ENCODE assay signal across 8 cellular contexts in genomic region chr1:45569962-45570581, GRCh38. TPM values are rescaled to one million over a fixed set of nuclear protein-coding genes. Genes with fewer than 3 reads are reported as not detected.
DNase-seq lines count a peak whose midpoint lies in the region; ATAC-seq, FAIRE-seq and TF ChIP-seq lines count a peak whose summit lies in the region.

No MANE protein-coding gene starts in this region.

- no peak overlapping the region for H3K9ac ChIP-seq in endothelial cell of umbilical vein (replicated peaks; ENCODE audit: extremely low read depth, insufficient read depth, low read length)

- no peaks in the 10 kb centered on the region for H3K27me3 ChIP-seq in endothelial cell of umbilical vein (ENCODE audit: control insufficient read depth in 2 of 2, insufficient read depth in 2 of 2, low read length in 2 of 2)

- POLR2A ChIA-PET in endothelial cell of umbilical vein (lab: Charles Lee), result interaction anchor here (1.2 to 6.6 kb wide), 2 partner anchors 49 to 51 kb away, joined by 3 to 49 read pairs; partner anchors contain the start of gene PRDX1

- TF ChIP-seq CTCF in GM12864 (IDR thresholded peaks at IDR 0.05; ENCODE audit: low read depth, low read length, missing control alignments), result peak; percentile 99
- peak; percentile 89 to 95 for TF ChIP-seq CTCF in endothelial cell of umbilical vein (IDR thresholded peaks at IDR 0.05; ENCODE audit: extremely low read depth in 1 of 2, insufficient read depth in 1 of 2, low read depth in 1 of 2, low read length in 2 of 2)

- H3K4me3 Mint-ChIP-seq in activated CD8-positive, alpha-beta memory T cell treated with anti-CD3 and anti-CD28 coated beads, Interleukin-2, amount 10 ng/mL, durations not matched to agents 7 days and 5 days, result no peak overlapping the region

- no peak for TF ChIP-seq POLR2A in endothelial cell of umbilical vein (IDR thresholded peaks at IDR 0.05; ENCODE audit: low read depth, low read length)

- H3K9me1 ChIP-seq in endothelial cell of umbilical vein (replicated peaks; ENCODE audit: control insufficient read depth, extremely low read depth, insufficient read depth, low read length), result no peaks in the 10 kb centered on the region

- H3K4me1 ChIP-seq in endothelial cell of umbilical vein (ENCODE audit: control insufficient read depth, extremely low read depth, insufficient read depth, low read length), result no peaks in the 10 kb centered on the region

- FAIRE-seq in endothelial cell of umbilical vein (lab: Jason Lieb, UNC), result peak; percentile 93

- intact Hi-C loops in endothelial cell of umbilical vein (cut with micrococcal nuclease), result loop anchor here (1.0 to 2.0 kb wide), 4 partner anchors 49 to 556 kb away; partner anchors contain the start of gene PRDX1

- H3K27ac ChIP-seq in endothelial cell of umbilical vein (ENCODE audit: insufficient read depth, low read depth, low read length), result no peak overlapping the region

- peak; percentile 95 for ATAC-seq in activated CD8-positive, alpha-beta memory T cell treated with anti-CD3 and anti-CD28 coated beads, Interleukin-2, amount 10 ng/mL, durations not matched to agents 7 days and 5 days

- H3K4me1 Mint-ChIP-seq in activated CD8-positive, alpha-beta memory T cell treated with anti-CD3 and anti-CD28 coated beads, Interleukin-2, amount 10 ng/mL, durations not matched to agents 7 days and 5 days, result peaks cover 2% of the 10 kb centered on the region

- DNase-seq in GM12864 (ENCODE audit: low read depth) (peak; percentile 59), HK-2 (ENCODE audit: unreplicated experiment) (peak; percentile 64), NOMO-1 treated with DMSO at 0.1 percent for 48 hours (lab: John Stamatoyannopoulos, UW; ENCODE audit: unreplicated experiment) (peak; percentile 65), endothelial cell of umbilical vein (ENCODE audit: low read depth, low spot score) (peak; percentile 81), myocyte (ENCODE audit: low read depth) (peak; percentile 76), mesenteric fat pad (ENCODE audit: low spot score) (no peak)
- peak; percentile 81 for DNase-seq in activated CD8-positive, alpha-beta memory T cell treated with anti-CD3 and anti-CD28 coated beads, Interleukin-2, amount 10 ng/mL, durations not matched to agents 7 days and 5 days
- DNase-seq in stimulated activated CD8-positive, alpha-beta memory T cell treated with anti-CD3 and anti-CD28 coated beads, Interleukin-7, amount 100 ng/mL, for 1 hour (ENCODE audit: low read depth in 2 of 2), result peak; percentile 36 to 39

- no peak overlapping the region for H3K4me3 ChIP-seq in GM12864 (ENCODE audit: low read depth, low read length)
- no peak overlapping the region for H3K4me3 ChIP-seq in endothelial cell of umbilical vein (replicated peaks in 1 of 3; ENCODE audit: insufficient read depth in 1 of 3, low read depth in 1 of 3, low read length in 3 of 3)

- no peaks in the 10 kb centered on the region for H3K9me3 ChIP-seq in endothelial cell of umbilical vein (replicated peaks; ENCODE audit: control insufficient read depth, insufficient read depth, low read length)

- no TSS peak for BruUV-seq in endothelial cell of umbilical vein (replicated peaks; lab: Mats Ljungman, UMichigan)

- dilution Hi-C loops in endothelial cell of umbilical vein (cut with MboI; ENCODE audit: extremely low pct_ligation_motif_present, low sequenced_read_pairs), result no loop called here

- no peaks in the 10 kb centered on the region for H3K27me3 Mint-ChIP-seq in activated CD8-positive, alpha-beta memory T cell treated with anti-CD3 and anti-CD28 coated beads, Interleukin-2, amount 10 ng/mL, durations not matched to agents 7 days and 5 days

- peaks cover 7 to 14% of the 10 kb centered on the region in 2 experiments for H3K36me3 ChIP-seq in endothelial cell of umbilical vein (ENCODE audit: control insufficient read depth in 2 of 2, extremely low read depth in 1 of 2, insufficient read depth in 2 of 2, low read length in 2 of 2)

- no peaks in the 10 kb centered on the region for H3K79me2 ChIP-seq in endothelial cell of umbilical vein (ENCODE audit: control insufficient read depth, insufficient read depth, low read length)

- no peaks in the 10 kb centered on the region for H4K20me1 ChIP-seq in endothelial cell of umbilical vein (replicated peaks; ENCODE audit: control insufficient read depth, extremely low read depth, insufficient read depth, low read length)

- no peak overlapping the region for H3K4me2 ChIP-seq in endothelial cell of umbilical vein (ENCODE audit: insufficient read depth, low read length)

- H3K27ac Mint-ChIP-seq in activated CD8-positive, alpha-beta memory T cell treated with anti-CD3 and anti-CD28 coated beads, Interleukin-2, amount 10 ng/mL, durations not matched to agents 7 days and 5 days, result peak overlapping the region; percentile 5

- CTCF ChIA-PET in activated CD8-positive, alpha-beta memory T cell treated with anti-CD3 and anti-CD28 coated beads, Interleukin-2, amount 10 ng/mL, durations not matched to agents 7 days and 5 days (lab: Charles Lee), result interaction anchor here (0.6 to 11.2 kb wide), 27 partner anchors 11 to 634 kb away, joined by 3 to 139 read pairs (median 5); partner anchors contain the start of genes AKR1A1, CCDC163, MMACHC and NASP
- CTCF ChIA-PET in endothelial cell of umbilical vein (lab: Charles Lee), result interaction anchor here (0.6 to 9.0 kb wide), 29 partner anchors 9 to 558 kb away, joined by 3 to 148 read pairs (median 5); partner anchors contain the start of genes AKR1A1, CCDC163, MMACHC and MUTYH

- H2AFZ ChIP-seq in endothelial cell of umbilical vein (ENCODE audit: low read depth, low read length), result no peak overlapping the region

- no peaks in the 10 kb centered on the region for H3K9me3 Mint-ChIP-seq in activated CD8-positive, alpha-beta memory T cell treated with anti-CD3 and anti-CD28 coated beads, Interleukin-2, amount 10 ng/mL, durations not matched to agents 7 days and 5 days (ENCODE audit: low read depth)

- H3K36me3 Mint-ChIP-seq in activated CD8-positive, alpha-beta memory T cell treated with anti-CD3 and anti-CD28 coated beads, Interleukin-2, amount 10 ng/mL, durations not matched to agents 7 days and 5 days, result peaks cover 24% of the 10 kb centered on the region

TF ChIP-seq in endothelial cell of umbilical vein, 7 proteins besides CTCF, POLR2A, EP300 and RAD21 (continues in another document):
- TF ChIP-seq EZH2 (IDR thresholded peaks at IDR 0.05; ENCODE audit: borderline replicate concordance, low read depth, low read length, severe bottlenecking), result no peak

RNA-seq across cellular contexts. Expression of gene NASP, which starts 13.8 kb away (rescaled TPM):
- 100 to 1,000 TPM; 233 to 256 TPM for total RNA-seq in activated CD8-positive, alpha-beta memory T cell treated with anti-CD3 and anti-CD28 coated beads, Interleukin-2, amount 10 ng/mL, durations not matched to agents 7 days and 5 days
- total RNA-seq in endothelial cell of umbilical vein (149 and 157 TPM in 2 replicates), myocyte (30.8 and 32.6 TPM in 2 replicates), mesenteric fat pad (57.6 TPM)
- polyA plus RNA-seq in endothelial cell of umbilical vein, result 59.7 and 101 TPM in 2 replicates
- 153 and 176 TPM in 2 replicates for polyA plus RNA-seq in endothelial cell of umbilical vein (2011; cell fraction: cytosol; rRNA removed)
- 170 and 225 TPM in 2 replicates for polyA plus RNA-seq in endothelial cell of umbilical vein (2011; cell fraction: nucleus; rRNA removed)
- polyA plus RNA-seq in endothelial cell of umbilical vein (2012), result 83.6 and 135 TPM in 2 replicates
- 69.5 and 70.4 TPM in 2 replicates for polyA minus RNA-seq in endothelial cell of umbilical vein
- 128 TPM for polyA minus RNA-seq in endothelial cell of umbilical vein (2011; cell fraction: cytosol; rRNA and poly(A)+ RNA removed)
- polyA minus RNA-seq in endothelial cell of umbilical vein (2011; cell fraction: nucleus; rRNA and poly(A)+ RNA removed), result 68.0 and 86.0 TPM in 2 replicates
- 31.1 TPM for polyA plus RNA-seq in myocyte (2012)

RNA-seq across cellular contexts. Expression of gene AKR1A1, which starts 19.4 kb away (rescaled TPM):
- 100 to 1,000 TPM; 137 to 150 TPM for total RNA-seq in activated CD8-positive, alpha-beta memory T cell treated with anti-CD3 and anti-CD28 coated beads, Interleukin-2, amount 10 ng/mL, durations not matched to agents 7 days and 5 days
- total RNA-seq in endothelial cell of umbilical vein (166 and 172 TPM in 2 replicates), myocyte (75.2 and 83.6 TPM in 2 replicates), mesenteric fat pad (132 TPM)
- 216 and 227 TPM in 2 replicates for polyA plus RNA-seq in endothelial cell of umbilical vein
- polyA plus RNA-seq in endothelial cell of umbilical vein (2011; cell fraction: cytosol; rRNA removed), result 211 and 221 TPM in 2 replicates
- polyA plus RNA-seq in endothelial cell of umbilical vein (2011; cell fraction: nucleus; rRNA removed), result 187 and 203 TPM in 2 replicates
- polyA plus RNA-seq in endothelial cell of umbilical vein (2012), result 109 and 119 TPM in 2 replicates
- 183 and 200 TPM in 2 replicates for polyA minus RNA-seq in endothelial cell of umbilical vein
- polyA minus RNA-seq in endothelial cell of umbilical vein (2011; cell fraction: cytosol; rRNA and poly(A)+ RNA removed), result 71.2 TPM
- 47.4 and 57.1 TPM in 2 replicates for polyA minus RNA-seq in endothelial cell of umbilical vein (2011; cell fraction: nucleus; rRNA and poly(A)+ RNA removed)
- 176 TPM for polyA plus RNA-seq in myocyte (2012)

RNA-seq across cellular contexts. Expression of gene PRDX1, which starts 48.4 kb away (rescaled TPM):
- total RNA-seq in activated CD8-positive, alpha-beta memory T cell treated with anti-CD3 and anti-CD28 coated beads, Interleukin-2, amount 10 ng/mL, durations not matched to agents 7 days and 5 days, result 100 to 1,000 TPM; 225 to 412 TPM
- 681 and 685 TPM in 2 replicates for total RNA-seq in endothelial cell of umbilical vein
- polyA plus RNA-seq in endothelial cell of umbilical vein, result 500 and 622 TPM in 2 replicates
- polyA plus RNA-seq in endothelial cell of umbilical vein (2011; cell fraction: cytosol; rRNA removed), result 609 and 648 TPM in 2 replicates
- 266 and 322 TPM in 2 replicates for polyA plus RNA-seq in endothelial cell of umbilical vein (2011; cell fraction: nucleus; rRNA removed)
- polyA plus RNA-seq in endothelial cell of umbilical vein (2012), result 755 and 1,222 TPM in 2 replicates
- polyA minus RNA-seq in endothelial cell of umbilical vein, result 370 and 390 TPM in 2 replicates
- 392 TPM for polyA minus RNA-seq in endothelial cell of umbilical vein (2011; cell fraction: cytosol; rRNA and poly(A)+ RNA removed)
- polyA minus RNA-seq in endothelial cell of umbilical vein (2011; cell fraction: nucleus; rRNA and poly(A)+ RNA removed), result 79.7 and 90.1 TPM in 2 replicates
- 771 and 808 TPM in 2 replicates for total RNA-seq in myocyte
- 976 TPM for polyA plus RNA-seq in myocyte (2012)
- total RNA-seq in mesenteric fat pad, result 495 TPM

RNA-seq across cellular contexts. Expression of gene CCDC17, which starts 53.8 kb away (rescaled TPM):
- 1 to 10 TPM; 2.5 to 3.9 TPM for total RNA-seq in activated CD8-positive, alpha-beta memory T cell treated with anti-CD3 and anti-CD28 coated beads, Interleukin-2, amount 10 ng/mL, durations not matched to agents 7 days and 5 days
- 3.5 and 3.6 TPM in 2 replicates for total RNA-seq in endothelial cell of umbilical vein
- 1.2 and 1.3 TPM in 2 replicates for polyA plus RNA-seq in endothelial cell of umbilical vein
- 0.18 and 0.23 TPM in 2 replicates for polyA plus RNA-seq in endothelial cell of umbilical vein (2011; cell fraction: cytosol; rRNA removed)
- polyA plus RNA-seq in endothelial cell of umbilical vein (2011; cell fraction: nucleus; rRNA removed), result 9.2 and 10.3 TPM in 2 replicates
- 0.37 and 0.52 TPM in 2 replicates for polyA plus RNA-seq in endothelial cell of umbilical vein (2012)
- 7.1 and 8.0 TPM in 2 replicates for polyA minus RNA-seq in endothelial cell of umbilical vein
- not detected for polyA minus RNA-seq in endothelial cell of umbilical vein (2011; cell fraction: cytosol; rRNA and poly(A)+ RNA removed)
- 10.4 and 12.3 TPM in 2 replicates for polyA minus RNA-seq in endothelial cell of umbilical vein (2011; cell fraction: nucleus; rRNA and poly(A)+ RNA removed)
- total RNA-seq in myocyte, result 0.78 and 1.9 TPM in 2 replicates
- polyA plus RNA-seq in myocyte (2012), result 1.0 TPM
- 2.4 TPM for total RNA-seq in mesenteric fat pad
